ENCODE assay signal across 25 cellular contexts in genomic region chr21:37001446-37001845, GRCh38. TPM values are rescaled to one million over a fixed set of nuclear protein-coding genes. Genes with fewer than 3 reads are reported as not detected.
DNase-seq lines count a peak whose midpoint lies in the region; FAIRE-seq and TF ChIP-seq lines count a peak whose summit lies in the region.
"Had no signal": no experiment of that assay in that cellular context is flagged by ENCODE, and none has a peak within 500 bp of the region (broad histone marks: within the 10 kb centered on the region; RNA-seq: fewer than 3 reads in every experiment).

No MANE protein-coding gene starts in this region.

- peaks cover 16% of the 10 kb centered on the region for H3K4me1 Mint-ChIP-seq in activated naive CD4-positive, alpha-beta T cell treated with anti-CD3 and anti-CD28 coated beads, Interleukin-2, amount 50 U/mL, for 24 hours
- H3K4me1 Mint-ChIP-seq in activated naive CD4-positive, alpha-beta T cell treated with anti-CD3 and anti-CD28 coated beads for 36 hours (ENCODE audit: low read depth) = peaks cover 7% of the 10 kb centered on the region

- H3K4me3 Mint-ChIP-seq in activated naive CD4-positive, alpha-beta T cell treated with anti-CD3 and anti-CD28 coated beads, Interleukin-2, amount 50 U/mL, for 24 hours = no peak overlapping the region
- no peak overlapping the region for H3K4me3 Mint-ChIP-seq in activated naive CD4-positive, alpha-beta T cell treated with anti-CD3 and anti-CD28 coated beads for 36 hours
- H3K4me3 Mint-ChIP-seq: activated CD4-positive, alpha-beta T cell treated with anti-CD3 and anti-CD28 coated beads, Interleukin-2, amount 10 ng/mL, durations not matched to agents 24 days and 14 days; stimulated activated naive CD8-positive, alpha-beta T cell treated with anti-CD3 and anti-CD28 coated beads, Interleukin-15, Interleukin-2, amounts not matched to agents 100 ng/mL and 50 ng/mL, for 24 hours; type B pancreatic cell had no signal

- no peaks in the 10 kb centered on the region for H4K20me1 ChIP-seq in Loucy (ENCODE audit: insufficient read depth, low read length, poor library complexity, severe bottlenecking)
- H4K20me1 ChIP-seq in endothelial cell of umbilical vein (replicated peaks; ENCODE audit: control insufficient read depth, extremely low read depth, insufficient read depth, low read length) = no peaks in the 10 kb centered on the region
- H4K20me1 ChIP-seq in osteoblast (ENCODE audit: insufficient read depth, low read length) = no peaks in the 10 kb centered on the region

- peak overlapping the region; percentile 8 for H3K27ac Mint-ChIP-seq in activated naive CD4-positive, alpha-beta T cell treated with anti-CD3 and anti-CD28 coated beads, Interleukin-2, amount 50 U/mL, for 24 hours
- no peak overlapping the region for H3K27ac Mint-ChIP-seq in activated naive CD4-positive, alpha-beta T cell treated with anti-CD3 and anti-CD28 coated beads for 36 hours
- H3K27ac Mint-ChIP-seq: activated CD4-positive, alpha-beta T cell treated with anti-CD3 and anti-CD28 coated beads, Interleukin-2, amount 10 ng/mL, durations not matched to agents 24 days and 14 days; IgD-negative memory B cell; stimulated activated naive CD8-positive, alpha-beta T cell treated with anti-CD3 and anti-CD28 coated beads, Interleukin-15, Interleukin-2, amounts not matched to agents 100 ng/mL and 50 ng/mL, for 24 hours; type B pancreatic cell had no signal

- H2AFZ ChIP-seq in Loucy (ENCODE audit: low read length) (peak overlapping the region; percentile 91), endothelial cell of umbilical vein (ENCODE audit: low read depth, low read length) (no peak overlapping the region), osteoblast (ENCODE audit: low read length) (peak overlapping the region; percentile 10)

- H3K27me3 Mint-ChIP-seq in activated naive CD4-positive, alpha-beta T cell treated with anti-CD3 and anti-CD28 coated beads, Interleukin-2, amount 50 U/mL, for 24 hours = no peaks in the 10 kb centered on the region
- no peaks in the 10 kb centered on the region for H3K27me3 Mint-ChIP-seq in activated naive CD4-positive, alpha-beta T cell treated with anti-CD3 and anti-CD28 coated beads for 36 hours (ENCODE audit: low read depth)
- H3K27me3 Mint-ChIP-seq: IgD-negative memory B cell; stimulated activated naive CD8-positive, alpha-beta T cell treated with anti-CD3 and anti-CD28 coated beads, Interleukin-15, Interleukin-2, amounts not matched to agents 100 ng/mL and 50 ng/mL, for 24 hours had no signal

- H3K27me3 ChIP-seq in Loucy (ENCODE audit: insufficient read depth, low read length, poor library complexity, severe bottlenecking) = no peaks in the 10 kb centered on the region
- H3K27me3 ChIP-seq in endothelial cell of umbilical vein (ENCODE audit: control insufficient read depth in 2 of 2, insufficient read depth in 2 of 2, low read length in 2 of 2) = peaks cover 11 to 16% of the 10 kb centered on the region in 2 experiments
- peaks cover 12% of the 10 kb centered on the region for H3K27me3 ChIP-seq in osteoblast (ENCODE audit: insufficient read depth, low read length)
- H3K27me3 ChIP-seq: SJSA1 had no signal

- peak overlapping the region; percentile 41 for H3K9ac ChIP-seq in Loucy (ENCODE audit: low read depth, low read length, poor library complexity, severe bottlenecking)
- peak overlapping the region; percentile 3 for H3K9ac ChIP-seq in endothelial cell of umbilical vein (replicated peaks; ENCODE audit: extremely low read depth, insufficient read depth, low read length)

- CTCF ChIA-PET in activated naive CD4-positive, alpha-beta T cell treated with anti-CD3 and anti-CD28 coated beads for 36 hours (lab: Charles Lee) = interaction anchor here (0.7 kb wide), 1 partner anchor 14 kb away, joined by 4 read pairs; no protein-coding TSS in a partner anchor
- CTCF ChIA-PET in endothelial cell of umbilical vein (lab: Charles Lee) = interaction anchor here (1.3 to 4.8 kb wide), 5 partner anchors 9 to 24 kb away, joined by 3 to 27 read pairs (median 5); no protein-coding TSS in a partner anchor

- intact Hi-C loops in activated naive CD4-positive, alpha-beta T cell treated with anti-CD3 and anti-CD28 coated beads for 36 hours (cut with micrococcal nuclease) = no loop called here
- intact Hi-C loops in endothelial cell of umbilical vein (cut with micrococcal nuclease) = no loop called here
- intact Hi-C loops in posterior vena cava (cut with DNase I) = no loop called here

- H3F3A ChIP-seq in Loucy (ENCODE audit: low read depth) = no peaks in the 10 kb centered on the region

- no peaks in the 10 kb centered on the region for H3K79me2 ChIP-seq in Loucy (ENCODE audit: insufficient read depth, low read length)
- H3K79me2 ChIP-seq in endothelial cell of umbilical vein (ENCODE audit: control insufficient read depth, insufficient read depth, low read length) = no peaks in the 10 kb centered on the region
- no peaks in the 10 kb centered on the region for H3K79me2 ChIP-seq in osteoblast (ENCODE audit: insufficient read depth, low read length)

- FAIRE-seq in endothelial cell of umbilical vein (lab: Jason Lieb, UNC) = no peak
- FAIRE-seq: colon, endometrium, GM12878 had no signal

- no peak for TF ChIP-seq CTCF in Loucy (conservative IDR thresholded peaks at IDR 0.05; ENCODE audit: low read length)
- no peak for TF ChIP-seq CTCF in endothelial cell of umbilical vein (IDR thresholded peaks at IDR 0.05; ENCODE audit: extremely low read depth in 1 of 2, insufficient read depth in 1 of 2, low read depth in 1 of 2, low read length in 2 of 2)
- TF ChIP-seq CTCF in osteoblast (IDR thresholded peaks at IDR 0.05; ENCODE audit: extremely low read depth, low read depth, low read length) = no peak

- H3K4me3 ChIP-seq in Loucy (ENCODE audit: low read length, poor library complexity, severe bottlenecking) = no peak overlapping the region
- H3K4me3 ChIP-seq in endothelial cell of umbilical vein (replicated peaks in 1 of 3; ENCODE audit: insufficient read depth in 1 of 3, low read depth in 1 of 3, low read length in 3 of 3) = no peak overlapping the region
- H3K4me3 ChIP-seq in osteoblast (ENCODE audit: insufficient read depth, low read length) = no peak overlapping the region
- H3K4me3 ChIP-seq: GM12878, SJSA1 had no signal

- no TSS peak for BruUV-seq in endothelial cell of umbilical vein (replicated peaks; lab: Mats Ljungman, UMichigan)

- H3K4me2 ChIP-seq in Loucy (ENCODE audit: low read depth, low read length, poor library complexity, severe bottlenecking) = peak overlapping the region; percentile 53
- no peak overlapping the region for H3K4me2 ChIP-seq in endothelial cell of umbilical vein (ENCODE audit: insufficient read depth, low read length)
- no peak overlapping the region for H3K4me2 ChIP-seq in osteoblast (ENCODE audit: insufficient read depth, low read length)

- TF ChIP-seq POLR2A in endothelial cell of umbilical vein (IDR thresholded peaks at IDR 0.05; ENCODE audit: low read depth, low read length) = no peak

- DNase-seq in activated naive CD4-positive, alpha-beta T cell treated with anti-CD3 and anti-CD28 coated beads for 36 hours = no peak
- DNase-seq in endothelial cell of umbilical vein (ENCODE audit: low read depth, low spot score) (no peak), osteoblast (ENCODE audit: insufficient read length, low spot score, missing footprints) (no peak), kidney glomerular epithelial cell (lab: John Stamatoyannopoulos, UW) (no peak), DMS153 treated with DMSO at 0.1 percent for 48 hours (lab: John Stamatoyannopoulos, UW; ENCODE audit: unreplicated experiment) (no peak), posterior vena cava (ENCODE audit: low spot score) (no peak)
- DNase-seq: activated CD4-positive, alpha-beta T cell treated with anti-CD3 and anti-CD28 coated beads, Interleukin-2, amount 10 ng/mL, durations not matched to agents 24 days and 14 days; activated CD8-positive, alpha-beta memory T cell treated with anti-CD3 and anti-CD28 coated beads, Interleukin-2, amount 50 U/mL, for 4 hours; COR-L47; foreskin keratinocyte; HCEC 1CT; midbrain; NCI-H2107; NCI-H526 treated with DMSO at 0.1 percent for 48 hours; PC-3 had no signal

- H3K36me3 ChIP-seq in Loucy (ENCODE audit: insufficient read depth, low read length) = no peaks in the 10 kb centered on the region
- H3K36me3 ChIP-seq in endothelial cell of umbilical vein (ENCODE audit: control insufficient read depth in 2 of 2, extremely low read depth in 1 of 2, insufficient read depth in 2 of 2, low read length in 2 of 2) = no peaks in the 10 kb centered on the region
- H3K36me3 ChIP-seq in osteoblast (ENCODE audit: insufficient read depth, low read length) = no peaks in the 10 kb centered on the region
- H3K36me3 ChIP-seq: SJSA1 had no signal

- no peaks in the 10 kb centered on the region for H3K9me2 ChIP-seq in Loucy (replicated peaks; ENCODE audit: low read depth, low read length)

- H3K9me3 Mint-ChIP-seq in activated naive CD4-positive, alpha-beta T cell treated with anti-CD3 and anti-CD28 coated beads, Interleukin-2, amount 50 U/mL, for 24 hours = no peaks in the 10 kb centered on the region
- H3K9me3 Mint-ChIP-seq in activated naive CD4-positive, alpha-beta T cell treated with anti-CD3 and anti-CD28 coated beads for 36 hours = no peaks in the 10 kb centered on the region
- H3K9me3 Mint-ChIP-seq: activated CD4-positive, alpha-beta T cell treated with anti-CD3 and anti-CD28 coated beads, Interleukin-2, amount 10 ng/mL, durations not matched to agents 24 days and 14 days; stimulated activated naive CD8-positive, alpha-beta T cell treated with anti-CD3 and anti-CD28 coated beads, Interleukin-15, Interleukin-2, amounts not matched to agents 100 ng/mL and 50 ng/mL, for 24 hours; type B pancreatic cell had no signal

- H3K36me3 Mint-ChIP-seq in activated naive CD4-positive, alpha-beta T cell treated with anti-CD3 and anti-CD28 coated beads, Interleukin-2, amount 50 U/mL, for 24 hours = no peaks in the 10 kb centered on the region
- no peaks in the 10 kb centered on the region for H3K36me3 Mint-ChIP-seq in activated naive CD4-positive, alpha-beta T cell treated with anti-CD3 and anti-CD28 coated beads for 36 hours (ENCODE audit: low read depth)
- H3K36me3 Mint-ChIP-seq: IgD-negative memory B cell, type B pancreatic cell had no signal

- no peaks in the 10 kb centered on the region for H3K9me3 ChIP-seq in Loucy (ENCODE audit: insufficient read depth, low read depth, low read length)
- no peaks in the 10 kb centered on the region for H3K9me3 ChIP-seq in endothelial cell of umbilical vein (replicated peaks; ENCODE audit: control insufficient read depth, insufficient read depth, low read length)
- no peaks in the 10 kb centered on the region for H3K9me3 ChIP-seq in osteoblast (ENCODE audit: low read depth, low read length)
- H3K9me3 ChIP-seq: SJSA1 had no signal

- dilution Hi-C loops in endothelial cell of umbilical vein (cut with MboI; ENCODE audit: extremely low pct_ligation_motif_present, low sequenced_read_pairs) = no loop called here

- H3K27ac ChIP-seq in endothelial cell of umbilical vein (ENCODE audit: insufficient read depth, low read depth, low read length) = no peak overlapping the region
- no peak overlapping the region for H3K27ac ChIP-seq in osteoblast (ENCODE audit: low read depth, low read length)
- H3K27ac ChIP-seq: foreskin keratinocyte, SJSA1 had no signal

- POLR2A ChIA-PET in endothelial cell of umbilical vein (lab: Charles Lee) = no interaction called here

- H3K4me1 ChIP-seq in Loucy (ENCODE audit: insufficient read depth, low read length, poor library complexity, severe bottlenecking) = peaks cover 10% of the 10 kb centered on the region
- peaks cover 3% of the 10 kb centered on the region for H3K4me1 ChIP-seq in endothelial cell of umbilical vein (ENCODE audit: control insufficient read depth, extremely low read depth, insufficient read depth, low read length)
- H3K4me1 ChIP-seq in osteoblast (ENCODE audit: insufficient read depth, low read length) = no peaks in the 10 kb centered on the region
- H3K4me1 ChIP-seq: foreskin keratinocyte, SJSA1 had no signal

- no peaks in the 10 kb centered on the region for H3K9me1 ChIP-seq in endothelial cell of umbilical vein (replicated peaks; ENCODE audit: control insufficient read depth, extremely low read depth, insufficient read depth, low read length)

RNA-seq across cellular contexts. Expression of gene RIPPLY3, which starts 5.1 kb away (rescaled TPM):
- total RNA-seq in activated naive CD4-positive, alpha-beta T cell treated with anti-CD3 and anti-CD28 coated beads for 36 hours = under 1 TPM in 1 of 2 experiments, not detected in 1; 0.10 TPM
- not detected in 2 replicates for total RNA-seq in endothelial cell of umbilical vein
- polyA plus RNA-seq in endothelial cell of umbilical vein = 0.03 TPM in 1 of 2 replicates, not detected in the other
- polyA plus RNA-seq in endothelial cell of umbilical vein (2011; cell fraction: cytosol; rRNA removed) = not detected in 2 replicates
- polyA plus RNA-seq in endothelial cell of umbilical vein (2011; cell fraction: nucleus; rRNA removed) = not detected in 2 replicates
- polyA plus RNA-seq in endothelial cell of umbilical vein (2012) = not detected in 2 replicates
- not detected in 2 replicates for polyA minus RNA-seq in endothelial cell of umbilical vein
- polyA minus RNA-seq in endothelial cell of umbilical vein (2011; cell fraction: cytosol; rRNA and poly(A)+ RNA removed) = not detected
- polyA minus RNA-seq in endothelial cell of umbilical vein (2011; cell fraction: nucleus; rRNA and poly(A)+ RNA removed) = not detected in 2 replicates
- not detected in 2 replicates for total RNA-seq in osteoblast
- total RNA-seq in posterior vena cava = not detected
- total RNA-seq: GM12878, omental fat pad had no signal
- polyA plus RNA-seq: GM12878, IgD-negative memory B cell had no signal

RNA-seq across cellular contexts. Expression of gene HLCS, which starts 35.0 kb away (rescaled TPM):
- 10 to 100 TPM; 12.5 to 12.6 TPM for total RNA-seq in activated naive CD4-positive, alpha-beta T cell treated with anti-CD3 and anti-CD28 coated beads for 36 hours
- 13.9 and 17.2 TPM in 2 replicates for total RNA-seq in endothelial cell of umbilical vein
- 4.4 and 6.7 TPM in 2 replicates for polyA plus RNA-seq in endothelial cell of umbilical vein
- 5.6 and 5.7 TPM in 2 replicates for polyA plus RNA-seq in endothelial cell of umbilical vein (2011; cell fraction: cytosol; rRNA removed)
- polyA plus RNA-seq in endothelial cell of umbilical vein (2011; cell fraction: nucleus; rRNA removed) = 12.2 and 14.4 TPM in 2 replicates
- polyA plus RNA-seq in endothelial cell of umbilical vein (2012) = 8.3 and 9.0 TPM in 2 replicates
- polyA minus RNA-seq in endothelial cell of umbilical vein = 14.4 and 20.2 TPM in 2 replicates
- 21.3 TPM for polyA minus RNA-seq in endothelial cell of umbilical vein (2011; cell fraction: cytosol; rRNA and poly(A)+ RNA removed)
- polyA minus RNA-seq in endothelial cell of umbilical vein (2011; cell fraction: nucleus; rRNA and poly(A)+ RNA removed) = 16.3 and 22.6 TPM in 2 replicates
- 51.9 and 59.7 TPM in 2 replicates for total RNA-seq in osteoblast
- 10 to 100 TPM; 15.5 to 18.2 TPM for total RNA-seq in posterior vena cava
